ENCODE assay signal across 1 cellular context in the genomic region with DNA sequence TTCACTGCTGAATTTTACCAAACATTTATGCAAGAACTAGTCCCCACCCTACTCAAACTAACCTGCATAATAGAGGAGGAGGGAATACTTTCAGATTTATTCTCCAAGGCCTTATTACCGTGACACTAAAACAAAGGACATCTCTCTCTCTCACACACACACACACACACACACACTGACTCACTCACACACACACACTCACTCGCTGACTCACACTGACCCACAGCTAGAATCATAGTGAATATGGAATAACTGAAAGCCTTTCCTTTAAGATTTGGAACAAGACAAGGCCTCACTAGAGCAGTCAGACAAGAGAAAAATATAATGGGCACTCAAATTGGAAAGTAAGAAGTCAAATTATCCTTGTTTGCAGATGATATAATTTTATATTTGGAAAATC.
TF ChIP-seq lines count a peak whose summit lies in the region.

No MANE protein-coding gene starts in this region.

TF ChIP-seq in H1, 55 proteins besides CTCF, POLR2A, EP300 and RAD21:
- TF ChIP-seq SP2 (IDR thresholded peaks at IDR 0.05; ENCODE audit: low read length) (no peak), RFX5 (IDR thresholded peaks at IDR 0.05; ENCODE audit: borderline replicate concordance, low read depth, low read length) (no peak), FOSL1 (IDR thresholded peaks at IDR 0.05; ENCODE audit: insufficient read depth, low read depth, low read length) (no peak), TAF1 (IDR thresholded peaks at IDR 0.05; ENCODE audit: low read depth, low read length) (no peak), KDM5A (IDR thresholded peaks at IDR 0.05; ENCODE audit: low read length) (no peak), TCF12 (IDR thresholded peaks at IDR 0.05; ENCODE audit: low read depth, low read length) (no peak), NANOG (IDR thresholded peaks at IDR 0.05; ENCODE audit: insufficient read depth, low read depth, low read length, poor library complexity, severe bottlenecking) (no peak), GABPA (IDR thresholded peaks at IDR 0.05; ENCODE audit: borderline replicate concordance, insufficient read depth, low read length) (no peak), EGR1 (IDR thresholded peaks at IDR 0.05; ENCODE audit: borderline replicate concordance, low read depth, low read length) (no peak)
